In genomic region chr1:238648296-238648695, GRCh38 we compare ENCODE assay signal across 1 cellular context.
TF ChIP-seq lines count a peak whose summit lies in the region.

No MANE protein-coding gene starts in this region.

TF ChIP-seq in WTC11, 78 proteins besides CTCF, POLR2A, EP300 and RAD21 (continued from another document):
- TF ChIP-seq ZMAT4 (CRISPR knock-in tag; IDR thresholded peaks at IDR 0.05) (no peak), ARID4B (CRISPR knock-in tag; IDR thresholded peaks at IDR 0.05; ENCODE audit: borderline replicate concordance) (no peak), ATF1 (CRISPR knock-in tag; IDR thresholded peaks at IDR 0.05) (no peak)
